ENCODE assay signal across 18 cellular contexts in the genomic region with DNA sequence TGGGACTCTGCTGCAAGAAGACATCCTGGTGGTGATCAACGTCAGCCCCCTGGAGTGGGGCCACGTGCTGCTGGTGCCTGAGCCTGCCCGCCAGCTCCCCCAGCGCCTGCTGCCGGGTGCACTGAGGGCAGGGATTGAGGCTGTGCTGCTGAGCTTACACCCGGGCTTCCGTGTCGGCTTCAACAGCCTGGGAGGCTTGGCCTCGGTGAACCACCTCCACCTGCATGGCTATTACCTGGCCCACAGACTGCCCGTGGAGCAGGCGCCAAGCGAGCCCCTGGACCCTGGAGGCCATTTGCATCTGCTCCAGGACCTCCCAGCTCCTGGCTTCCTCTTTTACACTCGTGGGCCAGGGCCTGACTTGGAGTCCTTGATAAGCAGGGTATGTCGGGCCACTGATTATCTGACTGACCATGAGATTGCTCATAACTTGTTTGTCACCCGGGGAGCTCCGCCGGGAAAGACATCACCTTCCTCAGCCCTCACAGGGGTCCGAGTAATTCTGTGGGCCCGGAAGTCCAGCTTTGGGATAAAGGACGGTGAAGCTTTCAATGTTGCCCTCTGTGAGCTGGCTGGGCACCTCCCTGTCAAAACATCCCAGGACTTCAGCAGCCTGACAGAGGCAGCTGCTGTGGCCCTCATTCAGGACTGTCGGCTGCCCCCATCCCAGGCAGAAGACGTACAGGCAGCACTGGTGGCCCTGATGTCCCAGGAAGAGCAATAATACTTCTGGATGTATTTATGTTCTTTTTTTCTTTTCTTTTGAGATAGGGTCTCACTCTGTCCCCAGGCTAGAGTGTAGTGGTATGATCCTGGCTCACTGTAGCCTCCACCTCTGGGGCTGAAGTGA. TPM values are rescaled to one million over a fixed set of nuclear protein-coding genes. Genes with fewer than 3 reads are reported as not detected.
DNase-seq lines count a peak whose midpoint lies in the region; ATAC-seq, FAIRE-seq and TF ChIP-seq lines count a peak whose summit lies in the region.
"Had no signal": no experiment of that assay in that cellular context is flagged by ENCODE, and none has a peak within 500 bp of the region (broad histone marks: within the 10 kb centered on the region; RNA-seq: fewer than 3 reads in every experiment).

No MANE protein-coding gene starts in this region.

- no peaks in the 10 kb centered on the region for H3K23me2 ChIP-seq in H1 (ENCODE audit: low read depth, low read length)

- H2AK5ac ChIP-seq in H1 (ENCODE audit: low read depth, low read length) = no peak overlapping the region

- POLR2A ChIA-PET in RWPE1 (lab: Yijun Ruan, JAX; ENCODE audit: low non-redundant PET) = no interaction called here
- POLR2A ChIA-PET in H1 (lab: Charles Lee; ENCODE audit: partially characterized antibody) = interaction anchor here (1.2 to 2.1 kb wide), 3 partner anchors 24 to 140 kb away, joined by 3 to 5 read pairs (median 3); a partner anchor contains a TSS

- no peak for FAIRE-seq in H1 (lab: Jason Lieb, UNC)
- FAIRE-seq: H54, kidney had no signal

- H4K91ac ChIP-seq in H1 (replicated peaks; ENCODE audit: insufficient read length, low read length) = no peak overlapping the region

- no peak overlapping the region for H2BK15ac ChIP-seq in H1 (ENCODE audit: low read length)

- H4K8ac ChIP-seq in H1 (ENCODE audit: extremely low read depth, insufficient read depth, low read length) = peak overlapping the region; percentile 65; the same call in 1 of the 2 replicates

- no peaks in the 10 kb centered on the region for H3K36me3 ChIP-seq in H1 (ENCODE audit: control insufficient read depth in 2 of 4, insufficient read depth in 4 of 4, low read length in 3 of 4)

- TF ChIP-seq POLR2A in H1 (IDR thresholded peaks at IDR 0.05; ENCODE audit: control extremely low read depth in 1 of 2, low read depth in 2 of 2, low read length in 2 of 2) = no peak

- no peak overlapping the region for H3K4me3 ChIP-seq in H1 (ENCODE audit: extremely low read depth in 1 of 4, insufficient read depth in 2 of 4, low read depth in 3 of 4, low read length in 4 of 4)
- H3K4me3 ChIP-seq: spleen, testis had no signal

- no peaks in the 10 kb centered on the region for H3K79me1 ChIP-seq in H1 (ENCODE audit: low read depth, low read length)

- H2AFZ ChIP-seq in H1 (ENCODE audit: low read length) = no peak overlapping the region

- H3K27ac ChIP-seq in RWPE1 = peak overlapping the region; percentile 18
- no peak overlapping the region for H3K27ac ChIP-seq in H1 (ENCODE audit: low read depth, low read length)
- H3K27ac ChIP-seq: foreskin keratinocyte, spleen, testis had no signal

- no peaks in the 10 kb centered on the region for H3K27me3 ChIP-seq in H1 (replicated peaks in 1 of 4; ENCODE audit: control insufficient read depth in 3 of 4, extremely low read depth in 1 of 4, insufficient read depth in 3 of 4, low read length in 3 of 4)
- H3K27me3 ChIP-seq: foreskin keratinocyte, spleen, testis had no signal

- CTCF ChIA-PET in RWPE1 (lab: Yijun Ruan, JAX) = interaction anchor here (0.8 kb wide), 1 partner anchor 67 kb away, joined by 3 read pairs; no protein-coding TSS in a partner anchor
- CTCF ChIA-PET in H1 (lab: Charles Lee; ENCODE audit: partially characterized antibody) = interaction anchor here (0.7 to 1.8 kb wide), 8 partner anchors 8 to 98 kb away, joined by 3 to 7 read pairs (median 4); no protein-coding TSS in a partner anchor

- 84% methylated on average over 22 of the region's 22 CpGs; no CpG with 5 or more reads in 1 of the 2 experiments for WGBS in H1 (ENCODE audit: extremely low coverage in 1 of 2, insufficient coverage in 1 of 2, insufficient read length in 1 of 2, insufficient replicate concordance in 2 of 2, low coverage in 1 of 2, low lambda C conversion rate in 2 of 2, missing lambda C conversion rate in 1 of 2), 2 experiments

- H3K9me3 ChIP-seq in H1 (ENCODE audit: insufficient read depth in 2 of 2, low read depth in 1 of 2, low read length in 1 of 2) = no peaks in the 10 kb centered on the region
- H3K9me3 ChIP-seq: spleen, testis had no signal

- DNase-seq in RWPE1 (ENCODE audit: low spot score) (no peak), H1 (ENCODE audit: low read depth in 1 of 2, low spot score in 2 of 2) (no peak), myocyte (ENCODE audit: low read depth) (peak; percentile 24)
- no peak for DNase-seq in stimulated activated CD4-positive, alpha-beta T cell treated with anti-CD3 and anti-CD28 coated beads, Interleukin-2, amount 100 ng/mL, for 24 hours
- DNase-seq: activated CD4-positive, CD25-positive, alpha-beta regulatory T cell; activated CD8-positive, alpha-beta T cell treated with anti-CD3 and anti-CD28 coated beads for 36 hours; activated naive CD8-positive, alpha-beta T cell treated with anti-CD3 and anti-CD28 coated beads for 36 hours; AML-193; foreskin keratinocyte; kidney; MM.1S; NCI-H187 treated with DMSO at 0.1 percent for 48 hours; spleen; T-cell; testis had no signal

- TF ChIP-seq EP300 in H1 (IDR thresholded peaks at IDR 0.05; ENCODE audit: borderline replicate concordance in 1 of 2, low read depth in 2 of 2, low read length in 2 of 2) = no peak

- H3K4me2 ChIP-seq in H1 (ENCODE audit: insufficient read depth in 1 of 2, low read depth in 2 of 2, low read length in 2 of 2) = no peak overlapping the region

- 0 out of 2 replicates have a peak overlapping the region, but pooled peaks have one; percentile 39 for H2BK12ac ChIP-seq in H1 (ENCODE audit: low read depth, low read length)

- no peak for TF ChIP-seq RAD21 in H1 (IDR thresholded peaks at IDR 0.05 in 1 of 2, conservative IDR thresholded peaks at IDR 0.05 in 1 of 2; ENCODE audit: low read depth in 2 of 2, low read length in 2 of 2)

- no peak overlapping the region for H2BK120ac ChIP-seq in H1 (replicated peaks; ENCODE audit: low read depth, low read length)

- H3K18ac ChIP-seq in H1 (ENCODE audit: extremely low read depth, low read length) = no peak overlapping the region

- ATAC-seq in HG03196 (IDR thresholded peaks at IDR 0.05; ENCODE audit: unreplicated experiment) = no peak
- ATAC-seq: activated CD8-positive, alpha-beta T cell treated with anti-CD3 and anti-CD28 coated beads for 36 hours; foreskin keratinocyte; T-cell had no signal

- TF ChIP-seq CTCF in RWPE1 (conservative IDR thresholded peaks at IDR 0.05; ENCODE audit: low read depth) = no peak
- TF ChIP-seq CTCF in H1 (IDR thresholded peaks at IDR 0.05; ENCODE audit: control extremely low read depth in 1 of 3, insufficient read depth in 1 of 3, low read depth in 1 of 3, low read length in 3 of 3) = no peak

- H3K79me2 ChIP-seq in H1 (ENCODE audit: control insufficient read depth in 1 of 2, insufficient read depth in 2 of 2, low read length in 2 of 2) = no peaks in the 10 kb centered on the region

- H3K4ac ChIP-seq in H1 (replicated peaks; ENCODE audit: insufficient read length, low read depth, low read length) = no peak overlapping the region

- H3K9ac ChIP-seq in H1 (replicated peaks in 1 of 4; ENCODE audit: extremely low read depth in 1 of 4, low read depth in 3 of 4, low read length in 3 of 4) = no peak overlapping the region

- H2BK20ac ChIP-seq in H1 (ENCODE audit: low read length) = no peak overlapping the region

- H3K4me1 ChIP-seq in H1 (replicated peaks in 1 of 4; ENCODE audit: control insufficient read depth in 3 of 4, insufficient read depth in 4 of 4, low read length in 3 of 4) = no peaks in the 10 kb centered on the region
- H3K4me1 ChIP-seq: foreskin keratinocyte, spleen, testis had no signal

- H2BK5ac ChIP-seq in H1 (ENCODE audit: low read depth, low read length) = no peak overlapping the region

- H3K56ac ChIP-seq in H1 (replicated peaks; ENCODE audit: insufficient read length, low read depth, low read length) = no peak overlapping the region

- no peak overlapping the region for H3K14ac ChIP-seq in H1 (ENCODE audit: insufficient read length)

- H3K23ac ChIP-seq in H1 (ENCODE audit: insufficient read length) = no peak overlapping the region

- H4K5ac ChIP-seq in H1 (ENCODE audit: insufficient read length, low read depth, low read length) = no peak overlapping the region

- H4K20me1 ChIP-seq in H1 (replicated peaks in 1 of 2; ENCODE audit: control insufficient read depth in 1 of 2, insufficient read depth in 2 of 2, low read length in 2 of 2) = no peaks in the 10 kb centered on the region

RNA-seq across cellular contexts. Expression of a gene that starts 7.6 kb away (rescaled TPM):
- total RNA-seq in H1 (2021; fragmentation: NEBNext Ultra II Directional; extraction: Animal tissue kit (Norgen Biotek cat#: 25700)) = 3.7 and 5.6 TPM in 2 replicates
- 1.8 and 3.0 TPM in 2 replicates for polyA plus RNA-seq in H1 (2011; rRNA removed)
- polyA plus RNA-seq in H1 (2011; cell fraction: cytosol; rRNA removed) = 2.1 TPM
- 4.1 TPM for polyA plus RNA-seq in H1 (2011; cell fraction: nucleus; rRNA removed)
- polyA plus RNA-seq in H1 (2012, experiment 1 of 2) = 2.3 to 4.1 TPM (median 3.7 TPM) in 4 replicates
- polyA plus RNA-seq in H1 (2012, experiment 2 of 2) = 2.6 TPM
- 1.9 TPM for polyA plus RNA-seq in H1 (2013, experiment 1 of 2)
- polyA plus RNA-seq in H1 (2013, experiment 2 of 2) = 1.5 TPM
- 9.6 and 10.3 TPM in 2 replicates for polyA minus RNA-seq in H1 (2011; rRNA and poly(A)+ RNA removed)
- 4.4 TPM for polyA minus RNA-seq in H1 (2011; cell fraction: cytosol; rRNA and poly(A)+ RNA removed)
- 9.9 TPM for polyA minus RNA-seq in H1 (2011; cell fraction: nucleus; rRNA and poly(A)+ RNA removed)
- total RNA-seq in myocyte = 5.2 and 11.2 TPM in 2 replicates
- polyA plus RNA-seq in myocyte (2012) = 5.1 TPM

RNA-seq across cellular contexts. Expression of a gene that starts 7.8 kb away (rescaled TPM):
- 0.19 TPM in 1 of 2 replicates, not detected in the other for total RNA-seq in H1 (2021; fragmentation: NEBNext Ultra II Directional; extraction: Animal tissue kit (Norgen Biotek cat#: 25700))
- polyA plus RNA-seq in H1 (2011; rRNA removed) = 0.03 and 0.05 TPM in 2 replicates
- not detected for polyA plus RNA-seq in H1 (2011; cell fraction: cytosol; rRNA removed)
- polyA plus RNA-seq in H1 (2011; cell fraction: nucleus; rRNA removed) = 0.16 TPM
- polyA plus RNA-seq in H1 (2012, experiment 1 of 2) = 0.39 TPM in 1 of 4 replicates, not detected in the others
- not detected for polyA plus RNA-seq in H1 (2012, experiment 2 of 2)
- polyA plus RNA-seq in H1 (2013, experiment 1 of 2) = 0.02 TPM
- polyA plus RNA-seq in H1 (2013, experiment 2 of 2) = 0.04 TPM
- polyA minus RNA-seq in H1 (2011; rRNA and poly(A)+ RNA removed) = 0.09 and 0.27 TPM in 2 replicates
- not detected for polyA minus RNA-seq in H1 (2011; cell fraction: cytosol; rRNA and poly(A)+ RNA removed)
- not detected for polyA minus RNA-seq in H1 (2011; cell fraction: nucleus; rRNA and poly(A)+ RNA removed)
- 0.08 TPM in 1 of 2 replicates, not detected in the other for total RNA-seq in myocyte
- polyA plus RNA-seq in myocyte (2012) = 0.35 TPM
- total RNA-seq: foreskin keratinocyte, mesenteric fat pad had no signal
- polyA plus RNA-seq: foreskin keratinocyte had no signal

RNA-seq across cellular contexts. Expression of a gene that starts 7.8 kb away (rescaled TPM):
- total RNA-seq in H1 (2021; fragmentation: NEBNext Ultra II Directional; extraction: Animal tissue kit (Norgen Biotek cat#: 25700)) = 26.0 and 29.1 TPM in 2 replicates
- polyA plus RNA-seq in H1 (2011; rRNA removed) = 50.4 and 63.5 TPM in 2 replicates
- polyA plus RNA-seq in H1 (2011; cell fraction: cytosol; rRNA removed) = 38.4 TPM
- polyA plus RNA-seq in H1 (2011; cell fraction: nucleus; rRNA removed) = 45.0 TPM
- polyA plus RNA-seq in H1 (2012, experiment 1 of 2) = 23.9 to 40.2 TPM (median 38.3 TPM) in 4 replicates
- polyA plus RNA-seq in H1 (2012, experiment 2 of 2) = 39.5 TPM
- polyA plus RNA-seq in H1 (2013, experiment 1 of 2) = 34.1 TPM
- polyA plus RNA-seq in H1 (2013, experiment 2 of 2) = 34.8 TPM
- polyA minus RNA-seq in H1 (2011; rRNA and poly(A)+ RNA removed) = 11.5 and 15.4 TPM in 2 replicates
- 10.4 TPM for polyA minus RNA-seq in H1 (2011; cell fraction: cytosol; rRNA and poly(A)+ RNA removed)
- 5.3 TPM for polyA minus RNA-seq in H1 (2011; cell fraction: nucleus; rRNA and poly(A)+ RNA removed)
- total RNA-seq in myocyte = 9.2 and 17.7 TPM in 2 replicates
- polyA plus RNA-seq in myocyte (2012) = 84.0 TPM

RNA-seq across cellular contexts. Expression of a gene that starts 23.9 kb away (rescaled TPM):
- 101 and 102 TPM in 2 replicates for total RNA-seq in H1 (2021; fragmentation: NEBNext Ultra II Directional; extraction: Animal tissue kit (Norgen Biotek cat#: 25700))
- 59.4 and 60.1 TPM in 2 replicates for polyA plus RNA-seq in H1 (2011; rRNA removed)
- polyA plus RNA-seq in H1 (2011; cell fraction: cytosol; rRNA removed) = 79.9 TPM
- polyA plus RNA-seq in H1 (2011; cell fraction: nucleus; rRNA removed) = 44.8 TPM
- 65.6 to 86.2 TPM (median 72.5 TPM) in 4 replicates for polyA plus RNA-seq in H1 (2012, experiment 1 of 2)
- 48.2 TPM for polyA plus RNA-seq in H1 (2012, experiment 2 of 2)
- polyA plus RNA-seq in H1 (2013, experiment 1 of 2) = 61.7 TPM
- 61.3 TPM for polyA plus RNA-seq in H1 (2013, experiment 2 of 2)
- polyA minus RNA-seq in H1 (2011; rRNA and poly(A)+ RNA removed) = 50.6 and 54.8 TPM in 2 replicates
- polyA minus RNA-seq in H1 (2011; cell fraction: cytosol; rRNA and poly(A)+ RNA removed) = 22.3 TPM
- 29.1 TPM for polyA minus RNA-seq in H1 (2011; cell fraction: nucleus; rRNA and poly(A)+ RNA removed)
- total RNA-seq in myocyte = 153 and 189 TPM in 2 replicates
- polyA plus RNA-seq in myocyte (2012) = 141 TPM

RNA-seq across cellular contexts. Expression of a gene that starts 40.4 kb away (rescaled TPM):
- total RNA-seq in H1 (2021; fragmentation: NEBNext Ultra II Directional; extraction: Animal tissue kit (Norgen Biotek cat#: 25700)) = 42.7 and 43.6 TPM in 2 replicates
- 43.0 and 62.4 TPM in 2 replicates for polyA plus RNA-seq in H1 (2011; rRNA removed)
- polyA plus RNA-seq in H1 (2011; cell fraction: cytosol; rRNA removed) = 31.1 TPM
- 103 TPM for polyA plus RNA-seq in H1 (2011; cell fraction: nucleus; rRNA removed)
- polyA plus RNA-seq in H1 (2012, experiment 1 of 2) = 29.8 to 49.9 TPM (median 46.1 TPM) in 4 replicates
- 37.6 TPM for polyA plus RNA-seq in H1 (2012, experiment 2 of 2)
- 71.9 TPM for polyA plus RNA-seq in H1 (2013, experiment 1 of 2)
- 65.7 TPM for polyA plus RNA-seq in H1 (2013, experiment 2 of 2)
- polyA minus RNA-seq in H1 (2011; rRNA and poly(A)+ RNA removed) = 34.0 and 63.8 TPM in 2 replicates
- polyA minus RNA-seq in H1 (2011; cell fraction: cytosol; rRNA and poly(A)+ RNA removed) = 52.3 TPM
- 41.9 TPM for polyA minus RNA-seq in H1 (2011; cell fraction: nucleus; rRNA and poly(A)+ RNA removed)
- 1.8 and 3.5 TPM in 2 replicates for total RNA-seq in myocyte
- polyA plus RNA-seq in myocyte (2012) = 2.7 TPM
